In genomic region chr9:132185164-132186009, GRCh38 we compare ENCODE assay signal across 23 cellular contexts. TPM values are rescaled to one million over a fixed set of nuclear protein-coding genes. Genes with fewer than 3 reads are reported as not detected.
DNase-seq lines count a peak whose midpoint lies in the region; ATAC-seq and TF ChIP-seq lines count a peak whose summit lies in the region.
"Had no signal": no experiment of that assay in that cellular context is flagged by ENCODE, and none has a peak within 500 bp of the region (broad histone marks: within the 10 kb centered on the region; RNA-seq: fewer than 3 reads in every experiment).

No MANE protein-coding gene starts in this region.

- no peaks in the 10 kb centered on the region for H4K20me1 ChIP-seq in neural progenitor cell (ENCODE audit: low read depth)
- no peaks in the 10 kb centered on the region for H4K20me1 ChIP-seq in GM23248 (ENCODE audit: insufficient read depth)

- 46 to 59% methylated on average over 11 to 18 of the region's 18 CpGs for WGBS in GM23248 (ENCODE audit: low coverage in 1 of 2, low lambda C conversion rate in 2 of 2, missing lambda C conversion rate in 2 of 2), 2 experiments

- H3K9me3 Mint-ChIP-seq in neural progenitor cell = no peaks in the 10 kb centered on the region
- H3K9me3 Mint-ChIP-seq: natural killer cell had no signal

- ATAC-seq in GM18511 (IDR thresholded peaks at IDR 0.05; ENCODE audit: unreplicated experiment) (no peak), GM21447 (IDR thresholded peaks at IDR 0.05; ENCODE audit: unreplicated experiment) (no peak)
- ATAC-seq: left lobe of liver, natural killer cell, Right ventricle myocardium inferior, sciatic nerve, T-helper 17 cell had no signal

- no peaks in the 10 kb centered on the region for H3K36me3 Mint-ChIP-seq in neural progenitor cell
- H3K36me3 Mint-ChIP-seq: natural killer cell had no signal

- no peaks in the 10 kb centered on the region for H3K79me2 ChIP-seq in neural progenitor cell (ENCODE audit: low read depth)
- H3K79me2 ChIP-seq in GM23248 (ENCODE audit: insufficient read depth) = no peaks in the 10 kb centered on the region

- H3K4me3 Mint-ChIP-seq in neural progenitor cell = peak overlapping the region; percentile 6
- H3K4me3 Mint-ChIP-seq: natural killer cell, T-helper 17 cell had no signal

- peak overlapping the region; percentile 15 for H3K27ac Mint-ChIP-seq in neural progenitor cell
- H3K27ac Mint-ChIP-seq: natural killer cell, T-helper 17 cell had no signal

- H3K27ac ChIP-seq in neural progenitor cell (peak overlapping the region; percentile 87), GM23248 (no peak overlapping the region)
- H3K27ac ChIP-seq: ascending aorta, esophagus squamous epithelium, thoracic aorta had no signal

- H3K9ac ChIP-seq in NT2/D1 (ENCODE audit: insufficient read length, low read depth) = peak overlapping the region; percentile 54
- peak overlapping the region; percentile 45 for H3K9ac ChIP-seq in neural progenitor cell
- no peak overlapping the region for H3K9ac ChIP-seq in GM23248

- H3K4me1 ChIP-seq in NT2/D1 (ENCODE audit: insufficient read depth, insufficient read length) (peaks cover 36% of the 10 kb centered on the region), neural progenitor cell (peaks cover 61% of the 10 kb centered on the region), GM23248 (ENCODE audit: insufficient read depth) (no peaks in the 10 kb centered on the region)
- H3K4me1 ChIP-seq: ascending aorta had no signal

- H3K4me2 ChIP-seq in neural progenitor cell = peak overlapping the region; percentile 76
- H3K4me2 ChIP-seq in GM23248 (ENCODE audit: unreplicated experiment) = no peak overlapping the region

- no peaks in the 10 kb centered on the region for H3K36me3 ChIP-seq in H7 (replicated peaks; ENCODE audit: control insufficient read depth, insufficient read depth, low read length)
- H3K36me3 ChIP-seq in NT2/D1 (ENCODE audit: insufficient read depth, insufficient read length, low read length) = no peaks in the 10 kb centered on the region
- H3K36me3 ChIP-seq in neural progenitor cell = no peaks in the 10 kb centered on the region
- no peaks in the 10 kb centered on the region for H3K36me3 ChIP-seq in GM23248 (ENCODE audit: low read depth)
- H3K36me3 ChIP-seq: ascending aorta, esophagus squamous epithelium, thoracic aorta had no signal

- in situ Hi-C loops in GM23248 (cut with MboI) = no loop called here

- peaks cover 48% of the 10 kb centered on the region for H3F3A ChIP-seq in neural progenitor cell (ENCODE audit: low read depth)
- H3F3A ChIP-seq in GM23248 (ENCODE audit: insufficient read depth) = no peaks in the 10 kb centered on the region

- H3K9me2 ChIP-seq in GM23248 (ENCODE audit: insufficient read depth) = no peaks in the 10 kb centered on the region

- H2AFZ ChIP-seq in neural progenitor cell (replicated peaks) (peak overlapping the region; percentile 68), GM23248 (no peak overlapping the region)

- TF ChIP-seq CTCF in fibroblast of pulmonary artery (IDR thresholded peaks at IDR 0.05; ENCODE audit: low read length, missing control alignments) (no peak), neural progenitor cell (IDR thresholded peaks at IDR 0.05) (no peak)

- H3K4me3 ChIP-seq in H7 (ENCODE audit: insufficient read depth, low read depth, low read length) = peak overlapping the region; percentile 9; the same call in 1 of the 2 replicates
- H3K4me3 ChIP-seq in NT2/D1 (ENCODE audit: insufficient read length, low read depth) = no peak overlapping the region
- no peak overlapping the region for H3K4me3 ChIP-seq in fibroblast of pulmonary artery (replicated peaks; ENCODE audit: low read depth, low read length)
- H3K4me3 ChIP-seq in neural progenitor cell = peak overlapping the region; percentile 19
- H3K4me3 ChIP-seq in GM23248 = no peak overlapping the region
- H3K4me3 ChIP-seq: ascending aorta, esophagus squamous epithelium, thoracic aorta had no signal

- H3K27me3 Mint-ChIP-seq in neural progenitor cell (ENCODE audit: insufficient read depth, low read depth) = peaks cover 23% of the 10 kb centered on the region

- peaks cover 60% of the 10 kb centered on the region for H3K4me1 Mint-ChIP-seq in neural progenitor cell
- H3K4me1 Mint-ChIP-seq: natural killer cell, T-helper 17 cell had no signal

- H3K27me3 ChIP-seq in H7 (ENCODE audit: control insufficient read depth, insufficient read depth, low read length) (peaks cover 32% of the 10 kb centered on the region), NT2/D1 (ENCODE audit: insufficient read depth, insufficient read length) (peaks cover 10% of the 10 kb centered on the region), neural progenitor cell (no peaks in the 10 kb centered on the region), GM23248 (replicated peaks; ENCODE audit: insufficient read depth) (peaks cover 29% of the 10 kb centered on the region)

- DNase-seq in H7 = peak; percentile 81
- no peak for DNase-seq in NT2/D1 (ENCODE audit: low read depth, low spot score)
- DNase-seq in fibroblast of pulmonary artery (ENCODE audit: low read depth) = peak; percentile 28
- peak; percentile 51 for DNase-seq in neural progenitor cell (ENCODE audit: low spot score)
- DNase-seq in GM23248 = no peak
- DNase-seq in T-helper 1 cell = no peak
- DNase-seq: activated CD8-positive, alpha-beta memory T cell treated with anti-CD3 and anti-CD28 coated beads, Interleukin-2, amount 50 U/mL, for 4 hours; cortex of kidney; DMS 273 treated with DMSO at 0.1 percent for 48 hours; esophagus squamous epithelium; hippocampal formation; natural killer cell; NCI-H2107; NK-92 treated with Interleukin-12 subunit alpha and Interleukin-12 subunit beta, amount 100 ng/mL, for 24 hours; stimulated activated CD4-positive, alpha-beta T cell treated with anti-CD3 and anti-CD28 coated beads, Interleukin-2, amount 100 ng/mL, for 48 hours; T-helper 17 cell had no signal

- H3K9me3 ChIP-seq in NT2/D1 (ENCODE audit: insufficient read depth, low read length) = no peaks in the 10 kb centered on the region
- H3K9me3 ChIP-seq in neural progenitor cell (ENCODE audit: low read depth) = no peaks in the 10 kb centered on the region
- no peaks in the 10 kb centered on the region for H3K9me3 ChIP-seq in GM23248 (ENCODE audit: low read depth)
- H3K9me3 ChIP-seq: ascending aorta, esophagus squamous epithelium, thoracic aorta had no signal

RNA-seq across cellular contexts. Expression of gene NTNG2, which starts 23.5 kb away (rescaled TPM):
- 1.2 and 2.3 TPM in 2 replicates for total RNA-seq in H7 (2014; rRNA removed; shearing (Covaris generic))
- 1.0 and 1.2 TPM in 2 replicates for total RNA-seq in neural progenitor cell (ENCODE audit: low replicate concordance)
- 1.5 and 2.5 TPM in 2 replicates for total RNA-seq in GM23248 (2014; rRNA removed; shearing (Covaris generic))
- polyA plus RNA-seq in GM23248 (2016; fragmentation: Nextera tagmentation; extraction: Ambion mirVana) = 0.11 and 0.13 TPM in 2 replicates

Comparison
In these comparisons a context has a peak if more than half of its experiments do, and no peak if none do; other contexts are left out.
1. DNase-seq: peak in H7 (single experiment), fibroblast of pulmonary artery (single experiment) and neural progenitor cell (single experiment); none in NT2/D1 (single experiment), GM23248 (single experiment) and T-helper 1 cell (0 of 5).
2. H3K4me3 ChIP-seq: peak in H7 (single experiment) and neural progenitor cell (single experiment); none in NT2/D1 (single experiment), fibroblast of pulmonary artery (single experiment) and GM23248 (single experiment).